19 cellular contexts compared by ENCODE assay signal in the genomic region with DNA sequence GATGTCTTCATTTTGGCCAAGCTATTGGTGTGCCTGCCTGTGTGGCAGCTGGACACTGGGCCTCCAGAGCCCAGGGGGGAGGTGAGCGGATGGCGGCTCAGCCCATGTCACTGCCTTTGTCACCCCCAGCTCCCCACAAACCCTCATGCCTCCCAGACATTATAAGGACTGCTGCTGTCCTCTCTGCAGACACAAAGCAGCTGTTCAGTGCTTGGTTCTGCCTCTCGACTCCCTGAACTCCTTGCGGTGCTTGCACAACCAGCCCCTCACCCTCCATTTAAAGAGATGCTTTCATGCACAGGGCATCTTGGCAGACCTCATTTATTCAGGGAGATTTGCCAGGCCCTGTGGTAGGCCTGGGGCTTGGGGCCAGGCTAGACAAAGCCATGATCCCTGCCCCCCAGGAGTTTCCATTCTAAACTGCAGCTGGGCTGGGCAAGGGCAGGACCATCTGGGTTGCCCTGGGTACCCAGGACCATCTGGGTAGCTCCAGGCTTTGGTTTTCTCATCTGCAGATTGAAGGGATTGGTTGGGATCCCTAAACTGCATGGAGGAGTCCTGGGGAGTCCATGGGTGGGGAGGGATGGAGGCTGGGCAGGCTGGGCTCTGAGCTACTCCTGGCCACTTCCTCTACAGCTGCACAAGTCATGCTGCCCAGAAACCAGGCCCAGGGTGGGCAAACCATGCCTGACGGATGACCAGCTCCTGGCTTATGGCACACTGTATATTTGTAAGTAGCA.
DNase-seq lines count a peak whose midpoint lies in the region; FAIRE-seq and TF ChIP-seq lines count a peak whose summit lies in the region.
"Had no signal": no experiment of that assay in that cellular context is flagged by ENCODE, and none has a peak within 500 bp of the region (broad histone marks: within the 10 kb centered on the region; RNA-seq: fewer than 3 reads in every experiment).

No MANE protein-coding gene starts in this region.

- DNase-seq in DMS 273 (lab: John Stamatoyannopoulos, UW; ENCODE audit: unreplicated experiment) (peak; percentile 75), NCI-H69 (lab: John Stamatoyannopoulos, UW) (peak; percentile 84), kidney (peak; percentile 30), osteoblast (ENCODE audit: insufficient read length, low spot score, missing footprints) (peak; percentile 78), osteocyte (ENCODE audit: extremely low spot score, unreplicated experiment) (no peak), SIG-M5 treated with dmso at 0.1 percent for 504 hours (lab: John Stamatoyannopoulos, UW; ENCODE audit: unreplicated experiment) (no peak), dermis blood vessel endothelial cell (no peak), UCSD-AML1 (lab: John Stamatoyannopoulos, UW; ENCODE audit: unreplicated experiment) (no peak)
- DNase-seq: CD4-positive, alpha-beta T cell; DMS53; NCI-H1105 treated with DMSO at 0.1 percent for 48 hours; NCI-H187; NCI-H2107; NCI-H2227 treated with DMSO at 0.1 percent for 48 hours; NCI-H524 treated with DMSO at 0.1 percent for 48 hours had no signal

- H3K4me1 Mint-ChIP-seq in osteocyte (ENCODE audit: unreplicated experiment): peaks cover 11% of the 10 kb centered on the region

- TF ChIP-seq CTCF in kidney (IDR thresholded peaks at IDR 0.05; ENCODE audit: borderline replicate concordance, extremely low read depth, insufficient read depth) (no peak), osteoblast (IDR thresholded peaks at IDR 0.05; ENCODE audit: extremely low read depth, low read depth, low read length) (no peak), osteocyte (IDR thresholded peaks at IDR 0.05) (no peak)

- peaks cover 14% of the 10 kb centered on the region for H3K27me3 Mint-ChIP-seq in osteocyte (ENCODE audit: unreplicated experiment)

- H3K79me2 ChIP-seq in osteoblast (ENCODE audit: insufficient read depth, low read length): no peaks in the 10 kb centered on the region

- H3K4me1 ChIP-seq in kidney (ENCODE audit: control insufficient read depth in 1 of 2, insufficient read depth in 1 of 2, low read depth in 1 of 2, low read length in 2 of 2) (peaks cover 0 to 2% of the 10 kb centered on the region in 2 donors), osteoblast (ENCODE audit: insufficient read depth, low read length) (peaks cover 5% of the 10 kb centered on the region)

- no peaks in the 10 kb centered on the region for H3K36me3 Mint-ChIP-seq in osteocyte (ENCODE audit: unreplicated experiment)

- no peaks in the 10 kb centered on the region for H3K9me3 ChIP-seq in kidney (ENCODE audit: control insufficient read depth in 1 of 2, low read length in 2 of 2)
- H3K9me3 ChIP-seq in osteoblast (ENCODE audit: low read depth, low read length): no peaks in the 10 kb centered on the region

- no peak overlapping the region for H3K4me3 Mint-ChIP-seq in osteocyte (ENCODE audit: unreplicated experiment)
- H3K4me3 Mint-ChIP-seq: CD4-positive, alpha-beta T cell had no signal

- no peaks in the 10 kb centered on the region for H3K9me3 Mint-ChIP-seq in osteocyte (ENCODE audit: unreplicated experiment)
- H3K9me3 Mint-ChIP-seq: CD4-positive, alpha-beta T cell had no signal

- no peak overlapping the region for H3K27ac Mint-ChIP-seq in osteocyte (ENCODE audit: unreplicated experiment)
- H3K27ac Mint-ChIP-seq: CD4-positive, alpha-beta T cell had no signal

- H3K9ac ChIP-seq in kidney (ENCODE audit: low read length in 2 of 2): no peak overlapping the region

- H3K4me3 ChIP-seq in kidney (ENCODE audit: low read length in 2 of 2): no peak overlapping the region
- no peak overlapping the region for H3K4me3 ChIP-seq in osteoblast (ENCODE audit: insufficient read depth, low read length)
- H3K4me3 ChIP-seq: K562 had no signal

- no peak overlapping the region for H2AFZ ChIP-seq in osteoblast (ENCODE audit: low read length)

- intact Hi-C loops in kidney (cut with DNase I): no loop called here

- H4K20me1 ChIP-seq in osteoblast (ENCODE audit: insufficient read depth, low read length): no peaks in the 10 kb centered on the region

- no peak overlapping the region for H3K4me2 ChIP-seq in osteoblast (ENCODE audit: insufficient read depth, low read length)

- H3K27me3 ChIP-seq in osteoblast (ENCODE audit: insufficient read depth, low read length): no peaks in the 10 kb centered on the region

- H3K36me3 ChIP-seq in kidney (ENCODE audit: control insufficient read depth in 1 of 2, insufficient read depth in 2 of 2, low read length in 2 of 2): no peaks in the 10 kb centered on the region
- H3K36me3 ChIP-seq in osteoblast (ENCODE audit: insufficient read depth, low read length): no peaks in the 10 kb centered on the region

- H3K27ac ChIP-seq in kidney (ENCODE audit: low read depth in 2 of 2, low read length in 2 of 2) (no peak overlapping the region), osteoblast (ENCODE audit: low read depth, low read length) (no peak overlapping the region)

- FAIRE-seq in kidney (lab: Jason Lieb, UNC): no peak
- FAIRE-seq: A204.1, GM12892, GM18507, K562 had no signal

Comparison
In these comparisons a context has a peak if more than half of its experiments do, and no peak if none do; other contexts are left out.
1. DNase-seq: peak in DMS 273 (single experiment), NCI-H69 (single experiment), kidney (single experiment) and osteoblast (single experiment); none in osteocyte (single experiment), SIG-M5 treated with dmso at 0.1 percent for 504 hours (single experiment), dermis blood vessel endothelial cell (single experiment) and UCSD-AML1 (single experiment).